Comparison of ENCODE assay signal across 8 cellular contexts in genomic region chr22:30310881-30311771, GRCh38. TPM values are rescaled to one million over a fixed set of nuclear protein-coding genes. Genes with fewer than 3 reads are reported as not detected.
DNase-seq lines count a peak whose midpoint lies in the region; ATAC-seq and TF ChIP-seq lines count a peak whose summit lies in the region.

No MANE protein-coding gene starts in this region.

- H3K27me3 ChIP-seq in DND-41 (ENCODE audit: insufficient read depth, low read length, poor library complexity): no peaks in the 10 kb centered on the region
- no peaks in the 10 kb centered on the region for H3K27me3 ChIP-seq in H9 (ENCODE audit: insufficient read depth, low read length)

- no peak overlapping the region for H4K8ac ChIP-seq in H9 (replicated peaks; ENCODE audit: insufficient read length, low read depth, low read length)

- H3K4me2 ChIP-seq in DND-41 (ENCODE audit: insufficient read depth, low read length) (peak overlapping the region; percentile 28; the same call in 1 of the 2 replicates), H9 (ENCODE audit: insufficient read depth, insufficient read length, low read length) (no peak overlapping the region)

- no peak overlapping the region for H3K23ac ChIP-seq in H9 (ENCODE audit: insufficient read length, low read depth, low read length)

- H3K79me2 ChIP-seq in DND-41 (ENCODE audit: insufficient read depth, low read length) (peaks cover 88% of the 10 kb centered on the region), H9 (ENCODE audit: insufficient read depth, low read length) (no peaks in the 10 kb centered on the region)

- H3K27ac ChIP-seq in DND-41 (ENCODE audit: low read length): peak overlapping the region; percentile 89
- no peak overlapping the region for H3K27ac ChIP-seq in H9 (ENCODE audit: insufficient read length, low read depth, low read length)

- H3K36me3 ChIP-seq in DND-41 (ENCODE audit: insufficient read depth, low read length): peaks cover 58% of the 10 kb centered on the region

- peak overlapping the region; percentile 98 to 99 for H3K27ac Mint-ChIP-seq in T-cell
- H3K27ac Mint-ChIP-seq in H9: peak overlapping the region in 1 of 3 experiments; percentile 54; a peak in 1 of 7 replicates

- H3K4me3 ChIP-seq in DND-41 (ENCODE audit: low read depth in 1 of 2, low read length in 2 of 2): no peak overlapping the region

- no peak overlapping the region for H2AFZ ChIP-seq in DND-41 (ENCODE audit: low read depth, low read length)
- no peak overlapping the region for H2AFZ ChIP-seq in H9 (ENCODE audit: low read length)

- H3K9ac ChIP-seq in DND-41 (ENCODE audit: low read depth, low read length): 0 out of 2 replicates have a peak overlapping the region, but pooled peaks have one; percentile 0
- H3K9ac ChIP-seq in H9 (ENCODE audit: extremely low read depth, insufficient read length, low read length): no peak overlapping the region

- no peak overlapping the region for H2BK5ac ChIP-seq in H9 (ENCODE audit: insufficient read length, low read length)

- peaks cover 98% of the 10 kb centered on the region for H3K4me1 ChIP-seq in DND-41 (ENCODE audit: insufficient read depth, low read length)
- H3K4me1 ChIP-seq in H9 (ENCODE audit: insufficient read depth, low read length): no peaks in the 10 kb centered on the region; the same call in 1 of the 2 replicates

- H4K5ac ChIP-seq in H9 (ENCODE audit: insufficient read length, low read depth, low read length): no peak overlapping the region

- H3K23me2 ChIP-seq in H9 (ENCODE audit: insufficient read length, low read depth, low read length, poor library complexity, severe bottlenecking): no peaks in the 10 kb centered on the region

- CTCF ChIA-PET in T-cell (lab: Charles Lee): interaction anchor here in 1 of 2 donors (1.3 to 1.5 kb wide), 3 partner anchors 10 to 23 kb away, joined by 3 to 5 read pairs (median 4); partner anchors contain the start of gene TBC1D10A

- no peak overlapping the region for H2BK120ac ChIP-seq in H9 (ENCODE audit: low read depth, low read length, poor library complexity, severe bottlenecking)

- no peak overlapping the region for H3K14ac ChIP-seq in H9 (ENCODE audit: insufficient read depth, low read length)

- DNase-seq in DND-41: no peak
- DNase-seq in T-cell: no peak
- DNase-seq in Right ventricle myocardium inferior (ENCODE audit: missing footprints): peak; percentile 85
- peak; percentile 96 for DNase-seq in renal cortical epithelial cell (ENCODE audit: low read depth)
- DNase-seq in NOMO-1 treated with DMSO at 0.1 percent for 48 hours (lab: John Stamatoyannopoulos, UW; ENCODE audit: unreplicated experiment): no peak
- no peak for DNase-seq in H9
- no peak for DNase-seq in middle frontal gyrus (ENCODE audit: extremely low spot score, low spot score)

- H3K36me3 Mint-ChIP-seq in T-cell (peaks cover 15% of the 10 kb centered on the region), H9 (ENCODE audit: insufficient read depth in 1 of 3, low read depth in 3 of 3) (no peaks in the 10 kb centered on the region)

- POLR2A ChIA-PET in T-cell (lab: Charles Lee): interaction anchor here in 1 of 2 donors (1.0 to 1.5 kb wide), 2 partner anchors 13 to 15 kb away, joined by 3 read pairs; no protein-coding TSS in a partner anchor

- H4K20me1 ChIP-seq in DND-41 (ENCODE audit: insufficient read depth, low read length): peaks cover 16% of the 10 kb centered on the region; the same call in 1 of the 2 replicates
- H4K20me1 ChIP-seq in H9 (ENCODE audit: control insufficient read depth, insufficient read depth, insufficient read length): no peaks in the 10 kb centered on the region

- no peaks in the 10 kb centered on the region for H3K79me1 ChIP-seq in H9 (ENCODE audit: insufficient read depth, low read depth, low read length, poor library complexity, severe bottlenecking)

- no peak overlapping the region for H2AK5ac ChIP-seq in H9 (ENCODE audit: insufficient read length, low read length)

- peak overlapping the region; percentile 21 to 73 (median 36) for H3K4me3 Mint-ChIP-seq in T-cell
- H3K4me3 Mint-ChIP-seq in H9: no peak overlapping the region

- no peaks in the 10 kb centered on the region for H3K27me3 Mint-ChIP-seq in T-cell
- no peaks in the 10 kb centered on the region for H3K27me3 Mint-ChIP-seq in H9 (ENCODE audit: low read depth)

- ATAC-seq in DND-41 (ENCODE audit: insufficient read depth, low read depth) (no peak), T-cell (replicated peaks in 1 of 4) (no peak), Right ventricle myocardium inferior (peak; percentile 91), GM21360 (IDR thresholded peaks at IDR 0.05; ENCODE audit: unreplicated experiment) (no peak)

- intact Hi-C loops in Right ventricle myocardium inferior (cut with DNase I): loop anchor here (2.0 kb wide), 1 partner anchor 16 kb away; the partner anchor contains the start of gene TBC1D10A

- no peak overlapping the region for H3K18ac ChIP-seq in H9 (ENCODE audit: insufficient read length, low read depth, low read length)

- no peak for TF ChIP-seq CTCF in DND-41 (IDR thresholded peaks at IDR 0.05; ENCODE audit: borderline replicate concordance, extremely low read depth, low read length, poor library complexity, severe bottlenecking)
- no peak for TF ChIP-seq CTCF in H9 (conservative IDR thresholded peaks at IDR 0.05)

- H3K9me3 ChIP-seq in DND-41 (ENCODE audit: insufficient read depth, low read length, severe bottlenecking) (no peaks in the 10 kb centered on the region), H9 (ENCODE audit: control insufficient read depth, low read depth, low read length) (no peaks in the 10 kb centered on the region)

- peaks cover 97 to 98% (median 97%) of the 10 kb centered on the region in 3 donors for H3K4me1 Mint-ChIP-seq in T-cell
- H3K4me1 Mint-ChIP-seq in H9: peaks cover 11 to 13% of the 10 kb centered on the region in 2 experiments

- no CpG with 5 or more reads among the region's 8 CpGs for WGBS in H9 (ENCODE audit: extremely low coverage, insufficient read length, low lambda C conversion rate)

- no peak overlapping the region for H3K4ac ChIP-seq in H9 (ENCODE audit: low read depth, low read length)

- no peak overlapping the region for H3K56ac ChIP-seq in H9 (ENCODE audit: insufficient read length, low read depth, low read length)

- H2BK15ac ChIP-seq in H9 (ENCODE audit: low read depth, low read length): no peak overlapping the region

- H3T11ph ChIP-seq in H9 (ENCODE audit: low read length): no peak overlapping the region

- H4K91ac ChIP-seq in H9 (ENCODE audit: insufficient read length, low read depth, low read length): no peak overlapping the region

- no peak overlapping the region for H2BK12ac ChIP-seq in H9 (ENCODE audit: insufficient read length, low read depth, low read length)

- H2BK20ac ChIP-seq in H9 (ENCODE audit: low read depth, low read length, poor library complexity, severe bottlenecking): no peak overlapping the region

- H3K9me3 Mint-ChIP-seq in T-cell (no peaks in the 10 kb centered on the region), H9 (no peaks in the 10 kb centered on the region; a peak in 1 of 5 replicates)

RNA-seq across cellular contexts. Expression of gene TBC1D10A, which starts 15.6 kb away (rescaled TPM):
- total RNA-seq in T-cell: 10 to 100 TPM; 56.2 to 84.3 (median 82.3) TPM
- 7.1 TPM for total RNA-seq in Right ventricle myocardium inferior
- 21.4 and 23.6 TPM in 2 replicates for total RNA-seq in renal cortical epithelial cell
- 8.2 and 8.4 TPM in 2 replicates for total RNA-seq in H9 (2021)

RNA-seq across cellular contexts. Expression of gene CASTOR1, which starts 21.8 kb away (rescaled TPM):
- total RNA-seq in T-cell (10 to 100 TPM; 12.8 to 21.9 (median 16.1) TPM), Right ventricle myocardium inferior (8.2 TPM), renal cortical epithelial cell (9.8 and 13.0 TPM in 2 replicates), H9 (2021) (8.8 and 11.0 TPM in 2 replicates)

RNA-seq across cellular contexts. Expression of gene OSM, which starts 44.5 kb away (rescaled TPM):
- total RNA-seq in T-cell: 10 to 100 TPM in 2 of 5 donors, 1 to 10 TPM in 3; 5.9 to 16.5 (median 7.4) TPM
- total RNA-seq in Right ventricle myocardium inferior: 0.19 TPM
- not detected in 2 replicates for total RNA-seq in renal cortical epithelial cell
- not detected in 2 replicates for total RNA-seq in H9 (2021)

RNA-seq across cellular contexts. Expression of gene SF3A1, which starts 45.6 kb away (rescaled TPM):
- total RNA-seq in T-cell (100 to 1,000 TPM; 272 to 323 (median 292) TPM), Right ventricle myocardium inferior (95.4 TPM), renal cortical epithelial cell (9.6 and 42.1 TPM in 2 replicates), H9 (2021) (211 and 225 TPM in 2 replicates)

RNA-seq across cellular contexts. Expression of gene CCDC157, which starts 45.7 kb away (rescaled TPM):
- total RNA-seq in T-cell (10 to 100 TPM in 1 of 5 donors, 1 to 10 TPM in 4; 4.6 to 10.9 (median 5.1) TPM), Right ventricle myocardium inferior (0.46 TPM), renal cortical epithelial cell (2.6 and 12.1 TPM in 2 replicates), H9 (2021) (4.3 and 4.8 TPM in 2 replicates)

Comparison
In these comparisons a context has a peak if more than half of its experiments do, and no peak if none do; other contexts are left out.
1. DNase-seq: peak in Right ventricle myocardium inferior (single experiment) and renal cortical epithelial cell (single experiment); none in DND-41 (single experiment), T-cell (0 of 34), NOMO-1 treated with DMSO at 0.1 percent for 48 hours (single experiment), H9 (single experiment) and middle frontal gyrus (single experiment).
2. H3K4me3 Mint-ChIP-seq: peak in T-cell (3 of 3); none in H9 (0 of 2).